Comparison of ENCODE assay signal across 31 cellular contexts in the genomic region with DNA sequence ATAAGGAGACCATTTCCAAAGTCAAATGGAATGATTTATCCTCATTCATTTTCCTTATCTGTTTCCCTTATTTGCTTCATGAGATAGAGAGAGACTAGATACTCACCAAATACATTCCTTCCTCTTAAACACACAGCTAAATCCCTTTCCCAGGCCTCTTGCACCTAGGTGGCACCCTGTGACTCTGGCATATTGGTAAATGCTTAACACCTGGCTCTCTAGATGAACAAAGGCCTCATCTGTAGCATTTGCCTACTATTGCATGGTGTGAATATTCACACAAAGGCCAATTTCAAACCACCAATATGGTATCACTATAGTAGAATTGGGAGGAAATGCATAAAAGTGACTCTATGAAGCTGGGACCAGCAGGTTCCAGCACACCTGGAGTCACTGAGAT. TPM values are rescaled to one million over a fixed set of nuclear protein-coding genes. Genes with fewer than 3 reads are reported as not detected.
"Had no signal": no experiment of that assay in that cellular context is flagged by ENCODE, and none has a peak within 500 bp of the region (broad histone marks: within the 10 kb centered on the region; RNA-seq: fewer than 3 reads in every experiment).

No MANE protein-coding gene starts in this region.

- H3K9me3 ChIP-seq: colonic mucosa, gastrocnemius medialis, lower lobe of right lung, mucosa of descending colon had no signal

- H3K36me3 ChIP-seq: colonic mucosa, esophagus squamous epithelium, gastrocnemius medialis, heart right ventricle, left lung, lower lobe of right lung had no signal

- H3K27ac ChIP-seq: colonic mucosa, epithelial cell of prostate, esophagus squamous epithelium, gastrocnemius medialis, heart right ventricle, left lung, lower lobe of right lung had no signal

- H3K4me3 Mint-ChIP-seq: dendritic cell treated with granulocyte-macrophage colony-stimulating factor and Interleukin-4, amounts not matched to agents 40 ng/mL and 50 ng/mL, for 4 days; naive B cell; naive thymus-derived CD8-positive, alpha-beta T cell had no signal

- DNase-seq: colonic mucosa; cortex of kidney; effector memory CD4-positive, alpha-beta T cell; erythroblast; esophagus squamous epithelium; foreskin fibroblast; foreskin melanocyte; gastrocnemius medialis; glutamatergic neuron; head of caudate nucleus; heart right ventricle; hippocampal formation; left cardiac atrium; left lung; left ventricle myocardium superior; lower lobe of right lung; mesenchymal stem cell; midbrain; mucosa of descending colon; naive B cell; naive thymus-derived CD8-positive, alpha-beta T cell had no signal

- H3K9me3 Mint-ChIP-seq: dendritic cell treated with granulocyte-macrophage colony-stimulating factor and Interleukin-4, amounts not matched to agents 40 ng/mL and 50 ng/mL, for 4 days had no signal

- H3K27me3 Mint-ChIP-seq: naive thymus-derived CD8-positive, alpha-beta T cell had no signal

- H3K4me1 ChIP-seq: colonic mucosa, esophagus squamous epithelium, gastrocnemius medialis, heart right ventricle, left lung, lower lobe of right lung had no signal

- H3K27me3 ChIP-seq: colonic mucosa, esophagus squamous epithelium, gastrocnemius medialis, heart right ventricle, left lung had no signal

- H3K4me3 ChIP-seq: colonic mucosa, esophagus squamous epithelium, gastrocnemius medialis, heart right ventricle, left lung, lower lobe of right lung, mucosa of descending colon had no signal

- H3K27ac Mint-ChIP-seq: dendritic cell treated with granulocyte-macrophage colony-stimulating factor and Interleukin-4, amounts not matched to agents 40 ng/mL and 50 ng/mL, for 4 days had no signal

- H3K4me1 Mint-ChIP-seq: naive B cell; naive thymus-derived CD8-positive, alpha-beta T cell had no signal

RNA-seq across cellular contexts. Expression of gene SLC10A4, which starts 22.1 kb away (rescaled TPM):
- total RNA-seq: esophagus mucosa; left ventricle myocardium superior; myocyte; naive thymus-derived CD8-positive, alpha-beta T cell had no signal
- polyA plus RNA-seq: naive thymus-derived CD8-positive, alpha-beta T cell had no signal

RNA-seq across cellular contexts. Expression of gene ZAR1, which starts 29.1 kb away (rescaled TPM):
- total RNA-seq: colonic mucosa; dermis microvascular lymphatic vessel endothelial cell; esophagus mucosa; esophagus squamous epithelium; gastrocnemius medialis; glomerular endothelial cell; heart right ventricle; kidney epithelial cell; left cardiac atrium; left ventricle myocardium superior; lower leg skin; lower lobe of right lung; lung microvascular endothelial cell; mucosa of descending colon; myocyte; naive thymus-derived CD8-positive, alpha-beta T cell had no signal
- polyA plus RNA-seq: heart right ventricle; keratinocyte; naive thymus-derived CD8-positive, alpha-beta T cell had no signal
